Comparison of ENCODE assay signal across 21 cellular contexts in genomic region chr4:144376905-144377304, GRCh38.
"Had no signal": no experiment of that assay in that cellular context is flagged by ENCODE, and none has a peak within 500 bp of the region (broad histone marks: within the 10 kb centered on the region; RNA-seq: fewer than 3 reads in every experiment).

No MANE protein-coding gene starts in this region.

- H3K4me1 Mint-ChIP-seq: natural killer cell; stimulated activated memory B cell treated with anti-CD40 and anti-IgM and Interleukin-4, amounts not matched to agents 10 μg/mL and 1 μg/mL and 100 μg/mL, for 72 hours had no signal

- H3K36me3 ChIP-seq: prostate gland, right lobe of liver, spleen, tibial artery, upper lobe of left lung, vagina had no signal

- H2AFZ ChIP-seq: parathyroid adenoma had no signal

- H3K9ac ChIP-seq: parathyroid adenoma had no signal

- H3K27me3 ChIP-seq: right lobe of liver, spleen, tibial artery, upper lobe of left lung, vagina had no signal

- H3K36me3 Mint-ChIP-seq: natural killer cell; stimulated activated memory B cell treated with anti-CD40 and anti-IgM and Interleukin-4, amounts not matched to agents 10 μg/mL and 1 μg/mL and 100 μg/mL, for 72 hours had no signal

- H3K4me3 ChIP-seq: coronary artery, prostate gland, right lobe of liver, spleen, tibial artery, upper lobe of left lung, vagina had no signal

- H3K9me3 ChIP-seq: prostate gland, right lobe of liver, spleen, tibial artery, upper lobe of left lung, vagina had no signal

- DNase-seq: effector CD4-positive, alpha-beta T cell; endodermal cell; erythroblast; foreskin keratinocyte; kidney glomerular epithelial cell; mammary epithelial cell; natural killer cell; right lobe of liver; spleen; stimulated activated CD4-positive, alpha-beta T cell treated with anti-CD3 and anti-CD28 coated beads, Interleukin-15, amount 100 ng/mL, for 24 hours; stimulated activated CD4-positive, alpha-beta T cell treated with anti-CD3 and anti-CD28 coated beads, Interleukin-1b, Interleukin-23, amount 100 ng/mL, for 48 hours; stimulated activated CD4-positive, alpha-beta T cell treated with anti-CD3 and anti-CD28 coated beads, Interleukin-4, amount 100 ng/mL, for 24 hours; tibial artery; upper lobe of left lung had no signal

- H3K4me3 Mint-ChIP-seq: endodermal cell; natural killer cell; stimulated activated memory B cell treated with anti-CD40 and anti-IgM and Interleukin-4, amounts not matched to agents 10 μg/mL and 1 μg/mL and 100 μg/mL, for 72 hours; stimulated activated naive CD8-positive, alpha-beta T cell treated with anti-CD3 and anti-CD28 coated beads, Interleukin-15, Interleukin-2, amounts not matched to agents 100 ng/mL and 50 ng/mL, for 24 hours had no signal

- H3K27me3 Mint-ChIP-seq: stimulated activated memory B cell treated with anti-CD40 and anti-IgM and Interleukin-4, amounts not matched to agents 10 μg/mL and 1 μg/mL and 100 μg/mL, for 72 hours; stimulated activated naive CD8-positive, alpha-beta T cell treated with anti-CD3 and anti-CD28 coated beads, Interleukin-15, Interleukin-2, amounts not matched to agents 100 ng/mL and 50 ng/mL, for 24 hours had no signal

- H3K27ac Mint-ChIP-seq: endodermal cell; natural killer cell; stimulated activated memory B cell treated with anti-CD40 and anti-IgM and Interleukin-4, amounts not matched to agents 10 μg/mL and 1 μg/mL and 100 μg/mL, for 72 hours; stimulated activated naive CD8-positive, alpha-beta T cell treated with anti-CD3 and anti-CD28 coated beads, Interleukin-15, Interleukin-2, amounts not matched to agents 100 ng/mL and 50 ng/mL, for 24 hours had no signal

- H3K9me3 Mint-ChIP-seq: endodermal cell; stimulated activated memory B cell treated with anti-CD40 and anti-IgM and Interleukin-4, amounts not matched to agents 10 μg/mL and 1 μg/mL and 100 μg/mL, for 72 hours; stimulated activated naive CD8-positive, alpha-beta T cell treated with anti-CD3 and anti-CD28 coated beads, Interleukin-15, Interleukin-2, amounts not matched to agents 100 ng/mL and 50 ng/mL, for 24 hours had no signal

- H3K4me1 ChIP-seq: foreskin keratinocyte, parathyroid adenoma, prostate gland, right lobe of liver, spleen, tibial artery, upper lobe of left lung, vagina had no signal

- H3K27ac ChIP-seq: coronary artery, foreskin keratinocyte, parathyroid adenoma, prostate gland, right lobe of liver, spleen, tibial artery, upper lobe of left lung, vagina had no signal

- H3K79me2 ChIP-seq: parathyroid adenoma had no signal

- ATAC-seq: foreskin keratinocyte; left lobe of liver; natural killer cell; right lobe of liver; stimulated activated memory B cell treated with anti-CD40 and anti-IgM and Interleukin-4, amounts not matched to agents 10 μg/mL and 1 μg/mL and 100 μg/mL, for 72 hours had no signal
